ENCODE assay signal across 1 cellular context in genomic region chr4:110198472-110199419, GRCh38.
TF ChIP-seq lines count a peak whose summit lies in the region.

TSS of gene ELOVL6 (minus strand) at chr4:110198615. CDS start at chr4:110198335, 280 bp downstream.

TF ChIP-seq in HEK293, 187 proteins besides CTCF, POLR2A, EP300 and RAD21 (continued from another document):
- TF ChIP-seq PATZ1 (tag by site-specific recombination; IDR thresholded peaks at IDR 0.05) (peak; percentile 42; the same call in 1 of the 2 replicates), SP3 (tag by site-specific recombination; IDR thresholded peaks at IDR 0.05) (peak; percentile 54; the same call in 1 of the 2 replicates), TRIM28 (IDR thresholded peaks at IDR 0.05; ENCODE audit: borderline replicate concordance, low read length) (peak; percentile 48; the same call in 1 of the 2 replicates), ZEB2 (tag by site-specific recombination; IDR thresholded peaks at IDR 0.05) (peak; percentile 65; the same call in 1 of the 2 replicates), ZNF621 (tag by site-specific recombination; IDR thresholded peaks at IDR 0.05) (no peak), ZNF629 (tag by site-specific recombination; IDR thresholded peaks at IDR 0.05) (peak; percentile 30; the same call in 1 of the 2 replicates), PRDM1 (tag by site-specific recombination; IDR thresholded peaks at IDR 0.05) (peak; percentile 73), ZNF114 (tag by site-specific recombination; IDR thresholded peaks at IDR 0.05) (no peak), ZFP37 (tag by site-specific recombination; IDR thresholded peaks at IDR 0.05) (0 out of 2 replicates have a peak, but pooled peaks have one; percentile 40), ZNF626 (tag by site-specific recombination; IDR thresholded peaks at IDR 0.05) (no peak), SCRT1 (tag by site-specific recombination; IDR thresholded peaks at IDR 0.05; ENCODE audit: borderline replicate concordance) (no peak), YY1 (tag by site-specific recombination; IDR thresholded peaks at IDR 0.05) (0 out of 2 replicates have a peak, but pooled peaks have one; percentile 18)
TF ChIP-seq in HEK293: peak in this region for 52.
